In genomic region chr20:34100578-34100977, GRCh38 we compare ENCODE assay signal across 17 cellular contexts. TPM values are rescaled to one million over a fixed set of nuclear protein-coding genes. Genes with fewer than 3 reads are reported as not detected.
DNase-seq lines count a peak whose midpoint lies in the region; ATAC-seq and TF ChIP-seq lines count a peak whose summit lies in the region.
"Had no signal": no experiment of that assay in that cellular context is flagged by ENCODE, and none has a peak within 500 bp of the region (broad histone marks: within the 10 kb centered on the region; RNA-seq: fewer than 3 reads in every experiment).

No MANE protein-coding gene starts in this region.

- H3K4me3 ChIP-seq in naive thymus-derived CD4-positive, alpha-beta T cell (ENCODE audit: low read length), result no peak overlapping the region
- H3K4me3 ChIP-seq in MG63 (no peak overlapping the region), colonic mucosa (no peak overlapping the region)
- H3K4me3 ChIP-seq: BLaER1, Peyer's patch had no signal

- no peak overlapping the region for H3K9ac ChIP-seq in colonic mucosa (ENCODE audit: low read depth in 2 of 2, low read length in 2 of 2)
- H3K9ac ChIP-seq: BLaER1 had no signal

- intact Hi-C loops in naive thymus-derived CD4-positive, alpha-beta T cell (cut with micrococcal nuclease), result no loop called here
- intact Hi-C loops in colonic mucosa (cut with DNase I), result no loop called here

- H3K4me1 ChIP-seq in naive thymus-derived CD4-positive, alpha-beta T cell (ENCODE audit: control insufficient read depth in 2 of 2, insufficient read depth in 2 of 2, low read length in 2 of 2), result peaks cover 0 to under 1% of the 10 kb centered on the region in 2 donors
- H3K4me1 ChIP-seq in colonic mucosa, result peaks cover 4% of the 10 kb centered on the region
- H3K4me1 ChIP-seq: BLaER1, Peyer's patch had no signal

- H3K27ac Mint-ChIP-seq in activated naive CD4-positive, alpha-beta T cell treated with anti-CD3 and anti-CD28 coated beads, Interleukin-2, amount 50 U/mL, for 24 hours, result peak overlapping the region; percentile 77
- no peak overlapping the region for H3K27ac Mint-ChIP-seq in activated naive CD4-positive, alpha-beta T cell treated with anti-CD3 and anti-CD28 coated beads, Interleukin-2, amount 10 ng/mL, durations not matched to agents 7 days and 5 days
- peak overlapping the region; percentile 13 for H3K27ac Mint-ChIP-seq in activated T-helper 17 cell treated with anti-CD3 and anti-CD28 coated beads, Interleukin-2, amount 50 U/mL, for 72 hours
- peak overlapping the region in 5 of 9 donors; percentile 4 to 62 (median 43) for H3K27ac Mint-ChIP-seq in naive thymus-derived CD4-positive, alpha-beta T cell

- no peaks in the 10 kb centered on the region for H3K9me3 Mint-ChIP-seq in activated naive CD4-positive, alpha-beta T cell treated with anti-CD3 and anti-CD28 coated beads, Interleukin-2, amount 50 U/mL, for 24 hours
- H3K9me3 Mint-ChIP-seq in activated naive CD4-positive, alpha-beta T cell treated with anti-CD3 and anti-CD28 coated beads, Interleukin-2, amount 10 ng/mL, durations not matched to agents 7 days and 5 days, result no peaks in the 10 kb centered on the region
- H3K9me3 Mint-ChIP-seq in activated T-helper 17 cell treated with anti-CD3 and anti-CD28 coated beads, Interleukin-2, amount 50 U/mL, for 72 hours, result no peaks in the 10 kb centered on the region
- H3K9me3 Mint-ChIP-seq in naive thymus-derived CD4-positive, alpha-beta T cell, result no peaks in the 10 kb centered on the region

- H3K27ac ChIP-seq in naive thymus-derived CD4-positive, alpha-beta T cell (ENCODE audit: low read depth, low read length), result no peak overlapping the region
- H3K27ac ChIP-seq in colonic mucosa, result no peak overlapping the region
- H3K27ac ChIP-seq: BLaER1, Peyer's patch had no signal

- H3K4me3 Mint-ChIP-seq in activated naive CD4-positive, alpha-beta T cell treated with anti-CD3 and anti-CD28 coated beads, Interleukin-2, amount 50 U/mL, for 24 hours, result no peak overlapping the region
- H3K4me3 Mint-ChIP-seq in activated naive CD4-positive, alpha-beta T cell treated with anti-CD3 and anti-CD28 coated beads, Interleukin-2, amount 10 ng/mL, durations not matched to agents 7 days and 5 days, result no peak overlapping the region
- no peak overlapping the region for H3K4me3 Mint-ChIP-seq in activated T-helper 17 cell treated with anti-CD3 and anti-CD28 coated beads, Interleukin-2, amount 50 U/mL, for 72 hours
- no peak overlapping the region for H3K4me3 Mint-ChIP-seq in naive thymus-derived CD4-positive, alpha-beta T cell

- ATAC-seq in activated T-helper 17 cell treated with anti-CD3 and anti-CD28 coated beads, Interleukin-2, amount 50 U/mL, for 72 hours (replicated peaks), result no peak
- ATAC-seq in naive thymus-derived CD4-positive, alpha-beta T cell, result no peak

- peaks cover 40% of the 10 kb centered on the region for H3K4me1 Mint-ChIP-seq in activated naive CD4-positive, alpha-beta T cell treated with anti-CD3 and anti-CD28 coated beads, Interleukin-2, amount 50 U/mL, for 24 hours
- peaks cover 25% of the 10 kb centered on the region for H3K4me1 Mint-ChIP-seq in activated naive CD4-positive, alpha-beta T cell treated with anti-CD3 and anti-CD28 coated beads, Interleukin-2, amount 10 ng/mL, durations not matched to agents 7 days and 5 days
- peaks cover 38% of the 10 kb centered on the region for H3K4me1 Mint-ChIP-seq in activated T-helper 17 cell treated with anti-CD3 and anti-CD28 coated beads, Interleukin-2, amount 50 U/mL, for 72 hours
- H3K4me1 Mint-ChIP-seq in naive thymus-derived CD4-positive, alpha-beta T cell, result peaks cover 15 to 46% (median 32%) of the 10 kb centered on the region in 7 donors

- DNase-seq in activated naive CD4-positive, alpha-beta T cell treated with anti-CD3 and anti-CD28 coated beads, Interleukin-2, amount 10 ng/mL, durations not matched to agents 7 days and 5 days, result no peak
- DNase-seq in COLO829 (ENCODE audit: low spot score), result peak; percentile 91
- DNase-seq in naive thymus-derived CD4-positive, alpha-beta T cell, result no peak
- DNase-seq in MG63, result no peak
- DNase-seq in colonic mucosa, result no peak
- DNase-seq in NCI-H69 (lab: John Stamatoyannopoulos, UW), result no peak
- DNase-seq: DMS53, Karpas-422, NCI-H1105 treated with DMSO at 0.1 percent for 48 hours, NCI-H187, NCI-H446 treated with DMSO at 0.1 percent for 48 hours, NCI-H82, Peyer's patch, Right ventricle myocardium superior had no signal

- H3K36me3 ChIP-seq in naive thymus-derived CD4-positive, alpha-beta T cell (ENCODE audit: control insufficient read depth in 2 of 3, insufficient read depth in 3 of 3, low read length in 3 of 3), result peaks cover 38 to 95% (median 40%) of the 10 kb centered on the region in 3 experiments
- peaks cover 100% of the 10 kb centered on the region for H3K36me3 ChIP-seq in MG63
- H3K36me3 ChIP-seq in colonic mucosa, result no peaks in the 10 kb centered on the region

- no peaks in the 10 kb centered on the region for H3K9me3 ChIP-seq in naive thymus-derived CD4-positive, alpha-beta T cell (ENCODE audit: control insufficient read depth in 2 of 3, low read length in 3 of 3)
- H3K9me3 ChIP-seq in MG63 (no peaks in the 10 kb centered on the region), colonic mucosa (no peaks in the 10 kb centered on the region)
- H3K9me3 ChIP-seq: BLaER1, Peyer's patch had no signal

- no peaks in the 10 kb centered on the region for H3K27me3 ChIP-seq in naive thymus-derived CD4-positive, alpha-beta T cell (ENCODE audit: control insufficient read depth in 2 of 2, insufficient read depth in 2 of 2, low read length in 2 of 2)
- H3K27me3 ChIP-seq in MG63 (no peaks in the 10 kb centered on the region), colonic mucosa (no peaks in the 10 kb centered on the region)
- H3K27me3 ChIP-seq: BLaER1, Peyer's patch had no signal

- no peaks in the 10 kb centered on the region for H3K27me3 Mint-ChIP-seq in activated naive CD4-positive, alpha-beta T cell treated with anti-CD3 and anti-CD28 coated beads, Interleukin-2, amount 50 U/mL, for 24 hours
- no peaks in the 10 kb centered on the region for H3K27me3 Mint-ChIP-seq in activated naive CD4-positive, alpha-beta T cell treated with anti-CD3 and anti-CD28 coated beads, Interleukin-2, amount 10 ng/mL, durations not matched to agents 7 days and 5 days
- no peaks in the 10 kb centered on the region for H3K27me3 Mint-ChIP-seq in activated T-helper 17 cell treated with anti-CD3 and anti-CD28 coated beads, Interleukin-2, amount 50 U/mL, for 72 hours
- H3K27me3 Mint-ChIP-seq in naive thymus-derived CD4-positive, alpha-beta T cell, result no peaks in the 10 kb centered on the region

- TF ChIP-seq CTCF in colonic mucosa (IDR thresholded peaks at IDR 0.05), result no peak

- POLR2A ChIA-PET in naive thymus-derived CD4-positive, alpha-beta T cell (lab: Charles Lee), result interaction anchor here (1.7 kb wide), 1 partner anchor 12 kb away, joined by 7 read pairs; the partner anchor contains the start of gene EIF2S2

- CTCF ChIA-PET in activated naive CD4-positive, alpha-beta T cell treated with anti-CD3 and anti-CD28 coated beads, Interleukin-2, amount 10 ng/mL, durations not matched to agents 7 days and 5 days (lab: Charles Lee), result interaction anchor here (1.0 kb wide), 1 partner anchor 31 kb away, joined by 3 read pairs; no protein-coding TSS in a partner anchor
- CTCF ChIA-PET in naive thymus-derived CD4-positive, alpha-beta T cell (lab: Charles Lee), result interaction anchor here (0.6 to 1.1 kb wide), 2 partner anchors 183 to 436 kb away, joined by 3 to 4 read pairs; no protein-coding TSS in a partner anchor

- peaks cover 27% of the 10 kb centered on the region for H3K36me3 Mint-ChIP-seq in activated naive CD4-positive, alpha-beta T cell treated with anti-CD3 and anti-CD28 coated beads, Interleukin-2, amount 50 U/mL, for 24 hours
- peaks cover 72% of the 10 kb centered on the region for H3K36me3 Mint-ChIP-seq in activated naive CD4-positive, alpha-beta T cell treated with anti-CD3 and anti-CD28 coated beads, Interleukin-2, amount 10 ng/mL, durations not matched to agents 7 days and 5 days
- H3K36me3 Mint-ChIP-seq in activated T-helper 17 cell treated with anti-CD3 and anti-CD28 coated beads, Interleukin-2, amount 50 U/mL, for 72 hours (ENCODE audit: low read depth), result peaks cover 100% of the 10 kb centered on the region
- peaks cover 15 to 62% (median 54%) of the 10 kb centered on the region in 5 donors for H3K36me3 Mint-ChIP-seq in naive thymus-derived CD4-positive, alpha-beta T cell

RNA-seq across cellular contexts. Expression of gene EIF2S2, which starts 11.5 kb away (rescaled TPM):
- total RNA-seq in activated T-helper 17 cell treated with anti-CD3 and anti-CD28 coated beads, Interleukin-2, amount 50 U/mL, for 72 hours, result 100 to 1,000 TPM in 1 of 2 donors, 10 to 100 TPM in 1; 64.0 to 107 TPM
- total RNA-seq in naive thymus-derived CD4-positive, alpha-beta T cell, result 10 to 100 TPM; 16.8 to 68.4 (median 48.6) TPM
- polyA plus RNA-seq in naive thymus-derived CD4-positive, alpha-beta T cell, result 10 to 100 TPM; 20.2 to 21.2 TPM
- 198 and 276 TPM in 2 replicates for total RNA-seq in MG63 (2014; rRNA removed; shearing (Covaris generic); ENCODE audit: low replicate concordance)
- 10 to 100 TPM; 53.1 to 71.6 TPM for total RNA-seq in colonic mucosa
